Comparison of ENCODE assay signal across 32 cellular contexts in genomic region chr1:112927462-112927971, GRCh38. TPM values are rescaled to one million over a fixed set of nuclear protein-coding genes. Genes with fewer than 3 reads are reported as not detected.
DNase-seq lines count a peak whose midpoint lies in the region; ATAC-seq and TF ChIP-seq lines count a peak whose summit lies in the region.
"Had no signal": no experiment of that assay in that cellular context is flagged by ENCODE, and none has a peak within 500 bp of the region (broad histone marks: within the 10 kb centered on the region; RNA-seq: fewer than 3 reads in every experiment).

No MANE protein-coding gene starts in this region.

- TF ChIP-seq CTCF in MCF 10A (IDR thresholded peaks at IDR 0.05; ENCODE audit: unreplicated experiment) (no peak), breast epithelium (IDR thresholded peaks at IDR 0.05) (no peak), brain (conservative IDR thresholded peaks at IDR 0.05) (no peak), uterus (IDR thresholded peaks at IDR 0.05) (no peak), tibial artery (IDR thresholded peaks at IDR 0.05) (no peak)

- H3K9me3 ChIP-seq in breast epithelium (no peaks in the 10 kb centered on the region), uterus (no peaks in the 10 kb centered on the region), tibial artery (no peaks in the 10 kb centered on the region)
- H3K9me3 ChIP-seq in naive thymus-derived CD4-positive, alpha-beta T cell (ENCODE audit: control insufficient read depth in 2 of 3, low read length in 3 of 3) = no peaks in the 10 kb centered on the region
- H3K9me3 ChIP-seq: A549, ascending aorta, esophagus muscularis mucosa, vagina had no signal

- BruUV-seq in MCF 10A (replicated peaks; lab: Mats Ljungman, UMichigan) = no TSS peak

- H3K4me1 Mint-ChIP-seq in MCF 10A (ENCODE audit: insufficient read depth, unreplicated experiment) (peaks cover 11% of the 10 kb centered on the region), brain (peaks cover 16% of the 10 kb centered on the region)
- peaks cover 0 to 6% (median 0%) of the 10 kb centered on the region in 7 donors for H3K4me1 Mint-ChIP-seq in naive thymus-derived CD4-positive, alpha-beta T cell
- H3K4me1 Mint-ChIP-seq: B cell; CD8-positive, alpha-beta memory T cell had no signal

- H3K4me3 Mint-ChIP-seq in MCF 10A (ENCODE audit: unreplicated experiment) (no peak overlapping the region), brain (peak overlapping the region in 1 of 5 experiments; percentile 52)
- H3K4me3 Mint-ChIP-seq in naive thymus-derived CD4-positive, alpha-beta T cell = no peak overlapping the region
- H3K4me3 Mint-ChIP-seq: activated CD4-positive, alpha-beta memory T cell treated with anti-CD3 and anti-CD28 coated beads for 36 hours; activated naive CD8-positive, alpha-beta T cell; B cell; CD8-positive, alpha-beta memory T cell; H9 had no signal

- H3K27me3 ChIP-seq in breast epithelium (no peaks in the 10 kb centered on the region), uterus (no peaks in the 10 kb centered on the region), tibial artery (no peaks in the 10 kb centered on the region)
- H3K27me3 ChIP-seq in naive thymus-derived CD4-positive, alpha-beta T cell (ENCODE audit: control insufficient read depth in 2 of 2, insufficient read depth in 2 of 2, low read length in 2 of 2) = no peaks in the 10 kb centered on the region
- H3K27me3 ChIP-seq: ascending aorta, esophagus muscularis mucosa, hepatocyte, vagina had no signal

- ATAC-seq in naive thymus-derived CD4-positive, alpha-beta T cell = no peak
- ATAC-seq in GM21447 (IDR thresholded peaks at IDR 0.05; ENCODE audit: unreplicated experiment) = no peak
- ATAC-seq: A549, left colon had no signal

- no peak for TF ChIP-seq POLR2A in breast epithelium (IDR thresholded peaks at IDR 0.05)
- no peak for TF ChIP-seq POLR2A in uterus (IDR thresholded peaks at IDR 0.05)

- H3K4me1 ChIP-seq in breast epithelium (no peaks in the 10 kb centered on the region), uterus (no peaks in the 10 kb centered on the region), tibial artery (peaks cover 0 to 14% (median 2%) of the 10 kb centered on the region in 4 donors)
- no peaks in the 10 kb centered on the region for H3K4me1 ChIP-seq in naive thymus-derived CD4-positive, alpha-beta T cell (ENCODE audit: control insufficient read depth in 2 of 2, insufficient read depth in 2 of 2, low read length in 2 of 2)
- H3K4me1 ChIP-seq: ascending aorta, vagina had no signal

- H3K27ac ChIP-seq in breast epithelium (no peak overlapping the region), uterus (peak overlapping the region; percentile 27 to 70), tibial artery (no peak overlapping the region)
- no peak overlapping the region for H3K27ac ChIP-seq in naive thymus-derived CD4-positive, alpha-beta T cell (ENCODE audit: low read depth, low read length)
- H3K27ac ChIP-seq: A549, ascending aorta, esophagus muscularis mucosa, hepatocyte, vagina had no signal

- DNase-seq in MCF 10A (ENCODE audit: unreplicated experiment) (no peak), breast epithelium (ENCODE audit: low spot score in 2 of 2) (no peak), medulla oblongata (ENCODE audit: extremely low spot score) (peak; percentile 67), uterus (no peak), tibial artery (no peak)
- no peak for DNase-seq in naive thymus-derived CD4-positive, alpha-beta T cell
- DNase-seq: activated CD4-positive, alpha-beta memory T cell treated with anti-CD3 and anti-CD28 coated beads for 36 hours; activated CD4-positive, CD25-positive, alpha-beta regulatory T cell treated with anti-CD3 and anti-CD28 coated beads, Interleukin-2, amount 50 U/mL, for 72 hours; activated CD8-positive, alpha-beta memory T cell treated with anti-CD3 and anti-CD28 coated beads, Interleukin-2, amount 50 U/mL, for 48 hours; CD8-positive, alpha-beta memory T cell; central memory CD4-positive, alpha-beta T cell; foreskin melanocyte; H9; left colon; mammary epithelial cell; NCI-H1417 treated with DMSO at 0.1 percent for 48 hours; NCI-H2029 treated with DMSO at 0.1 percent for 48 hours; NCI-H524 treated with DMSO at 0.1 percent for 48 hours; OCI-M1; stimulated activated naive CD4-positive, alpha-beta T cell treated with Interleukin-2 at 50 U/mL for 16 hours; T-helper 2 cell had no signal

- H3K9me3 Mint-ChIP-seq in MCF 10A (ENCODE audit: unreplicated experiment) = no peaks in the 10 kb centered on the region
- H3K9me3 Mint-ChIP-seq in brain = no peaks in the 10 kb centered on the region
- no peaks in the 10 kb centered on the region for H3K9me3 Mint-ChIP-seq in naive thymus-derived CD4-positive, alpha-beta T cell
- H3K9me3 Mint-ChIP-seq: activated CD4-positive, alpha-beta memory T cell treated with anti-CD3 and anti-CD28 coated beads for 36 hours; CD8-positive, alpha-beta memory T cell; H9 had no signal

- H3K36me3 ChIP-seq in breast epithelium = no peaks in the 10 kb centered on the region
- H3K36me3 ChIP-seq in uterus = no peaks in the 10 kb centered on the region
- H3K36me3 ChIP-seq in naive thymus-derived CD4-positive, alpha-beta T cell (ENCODE audit: control insufficient read depth in 2 of 3, insufficient read depth in 3 of 3, low read length in 3 of 3) = peaks cover 0 to 12% (median 0%) of the 10 kb centered on the region in 3 experiments
- H3K36me3 ChIP-seq in tibial artery = no peaks in the 10 kb centered on the region
- H3K36me3 ChIP-seq: vagina had no signal

- CTCF ChIA-PET in MCF 10A (lab: Yijun Ruan, JAX) = no interaction called here
- CTCF ChIA-PET in naive thymus-derived CD4-positive, alpha-beta T cell (lab: Charles Lee) = no interaction called here

- H3K36me3 Mint-ChIP-seq in MCF 10A (ENCODE audit: insufficient read depth, unreplicated experiment) = peaks cover 60% of the 10 kb centered on the region
- peaks cover 64% of the 10 kb centered on the region for H3K36me3 Mint-ChIP-seq in brain
- H3K36me3 Mint-ChIP-seq in naive thymus-derived CD4-positive, alpha-beta T cell = peaks cover 4 to 32% (median 11%) of the 10 kb centered on the region in 5 donors

- H3K27ac Mint-ChIP-seq in MCF 10A (ENCODE audit: low read depth, unreplicated experiment) = peak overlapping the region; percentile 39
- H3K27ac Mint-ChIP-seq in brain = peak overlapping the region in 3 of 5 experiments; percentile 30 to 80 (median 63)
- H3K27ac Mint-ChIP-seq in naive thymus-derived CD4-positive, alpha-beta T cell = no peak overlapping the region
- H3K27ac Mint-ChIP-seq: activated CD4-positive, alpha-beta memory T cell treated with anti-CD3 and anti-CD28 coated beads for 36 hours; activated naive CD8-positive, alpha-beta T cell; B cell had no signal

- intact Hi-C loops in MCF 10A (cut with micrococcal nuclease) = no loop called here
- intact Hi-C loops in breast epithelium (cut with DNase I; ENCODE audit: low total_unique reads) = no loop called here
- intact Hi-C loops in uterus (cut with DNase I; ENCODE audit: low total_unique reads) = no loop called here
- intact Hi-C loops in naive thymus-derived CD4-positive, alpha-beta T cell (cut with micrococcal nuclease) = no loop called here
- intact Hi-C loops in tibial artery (cut with DNase I; ENCODE audit: low total_unique reads) = no loop called here

- POLR2A ChIA-PET in MCF 10A (lab: Yijun Ruan, JAX) = interaction anchor here (1.4 to 8.6 kb wide), 2 partner anchors 8 to 13 kb away, joined by 3 to 45 read pairs; no protein-coding TSS in a partner anchor
- POLR2A ChIA-PET in naive thymus-derived CD4-positive, alpha-beta T cell (lab: Charles Lee) = no interaction called here

- H3K4me3 ChIP-seq in breast epithelium = no peak overlapping the region
- no peak overlapping the region for H3K4me3 ChIP-seq in uterus
- no peak overlapping the region for H3K4me3 ChIP-seq in naive thymus-derived CD4-positive, alpha-beta T cell (ENCODE audit: low read length)
- H3K4me3 ChIP-seq in tibial artery = no peak overlapping the region
- H3K4me3 ChIP-seq: A549, ascending aorta, esophagus muscularis mucosa, hepatocyte, SK-N-MC, smooth muscle cell, vagina had no signal

- H3K27me3 Mint-ChIP-seq in MCF 10A (ENCODE audit: insufficient read depth, unreplicated experiment) (no peaks in the 10 kb centered on the region), brain (no peaks in the 10 kb centered on the region)
- H3K27me3 Mint-ChIP-seq in naive thymus-derived CD4-positive, alpha-beta T cell = no peaks in the 10 kb centered on the region
- H3K27me3 Mint-ChIP-seq: activated CD4-positive, alpha-beta memory T cell treated with anti-CD3 and anti-CD28 coated beads for 36 hours; activated naive CD8-positive, alpha-beta T cell; B cell; CD8-positive, alpha-beta memory T cell had no signal

RNA-seq across cellular contexts. Expression of gene SLC16A1, which starts 28.5 kb away (rescaled TPM):
- total RNA-seq in MCF 10A (2022) (142 and 148 TPM in 2 replicates), breast epithelium (10 to 100 TPM; 15.4 to 28.2 (median 15.7) TPM), uterus (10 to 100 TPM; 12.6 to 76.3 (median 39.5) TPM)
- polyA plus RNA-seq in brain (ENCODE audit: insufficient read depth, low read depth, low replicate concordance) = 38.9 TPM
- 10 to 100 TPM; 10.1 to 43.6 (median 19.1) TPM for total RNA-seq in naive thymus-derived CD4-positive, alpha-beta T cell
- 1 to 10 TPM; 8.7 to 9.4 TPM for polyA plus RNA-seq in naive thymus-derived CD4-positive, alpha-beta T cell

Comparison
In these comparisons a context has a peak if more than half of its experiments do, and no peak if none do; other contexts are left out.
1. H3K27ac Mint-ChIP-seq: peak in MCF 10A (single experiment) and brain (3 of 5); none in naive thymus-derived CD4-positive, alpha-beta T cell (0 of 9).
2. H3K27ac ChIP-seq: peak in uterus (2 of 2); none in breast epithelium (0 of 2), naive thymus-derived CD4-positive, alpha-beta T cell (single experiment) and tibial artery (0 of 2).